23 cellular contexts compared by ENCODE assay signal in genomic region chr7:79862447-79862846, GRCh38.
"Had no signal": no experiment of that assay in that cellular context is flagged by ENCODE, and none has a peak within 500 bp of the region (broad histone marks: within the 10 kb centered on the region; RNA-seq: fewer than 3 reads in every experiment).

No MANE protein-coding gene starts in this region.

- H3K9me3 ChIP-seq: left lung, lower lobe of right lung, ovary, right atrium auricular region, suprapubic skin, thoracic aorta, upper lobe of right lung, uterus had no signal

- H3K27ac ChIP-seq: left lung, lower lobe of right lung, ovary, right atrium auricular region, skin epidermis, suprapubic skin, thoracic aorta, tibial artery, upper lobe of right lung, uterus had no signal

- H3K36me3 ChIP-seq: left lung, lower lobe of right lung, ovary, right atrium auricular region, suprapubic skin, thoracic aorta, tibial artery, upper lobe of right lung, uterus had no signal

- H3K4me1 ChIP-seq: left lung, lower lobe of right lung, right atrium auricular region, suprapubic skin, tibial artery, upper lobe of right lung, uterus had no signal

- H3K4me3 ChIP-seq: left lung, lower lobe of right lung, ovary, right atrium auricular region, skin epidermis, suprapubic skin, thoracic aorta, tibial artery, upper lobe of right lung, uterus had no signal

- ATAC-seq: left colon; left lung; lower lobe of right lung; naive thymus-derived CD8-positive, alpha-beta T cell; sciatic nerve; stimulated activated effector memory CD8-positive, alpha-beta T cell treated with anti-CD3 and anti-CD28 coated beads, Interleukin-12 subunit alpha, Interleukin-12 subunit beta, amount 100 ng/mL, for 72 hours; upper lobe of right lung had no signal

- DNase-seq: hypothalamus; immature natural killer cell; kidney; left colon; left lung; lower lobe of right lung; mammary epithelial cell; mesenchymal stem cell; naive thymus-derived CD8-positive, alpha-beta T cell; ovary; stimulated activated CD4-positive, alpha-beta T cell treated with anti-CD3 and anti-CD28 coated beads, Interleukin-12 subunit alpha, Interleukin-12 subunit beta, amount 100 ng/mL, for 4 hours; stimulated activated CD4-positive, alpha-beta T cell treated with anti-CD3 and anti-CD28 coated beads, Interleukin-4, amount 100 ng/mL, for 24 hours; stimulated activated naive CD4-positive, alpha-beta T cell; tibial artery; trophoblast cell; upper lobe of right lung; uterus had no signal

- H3K27me3 ChIP-seq: left lung, ovary, right atrium auricular region, suprapubic skin, tibial artery, upper lobe of right lung, uterus had no signal
